Comparison of ENCODE assay signal across 8 cellular contexts in the genomic region with DNA sequence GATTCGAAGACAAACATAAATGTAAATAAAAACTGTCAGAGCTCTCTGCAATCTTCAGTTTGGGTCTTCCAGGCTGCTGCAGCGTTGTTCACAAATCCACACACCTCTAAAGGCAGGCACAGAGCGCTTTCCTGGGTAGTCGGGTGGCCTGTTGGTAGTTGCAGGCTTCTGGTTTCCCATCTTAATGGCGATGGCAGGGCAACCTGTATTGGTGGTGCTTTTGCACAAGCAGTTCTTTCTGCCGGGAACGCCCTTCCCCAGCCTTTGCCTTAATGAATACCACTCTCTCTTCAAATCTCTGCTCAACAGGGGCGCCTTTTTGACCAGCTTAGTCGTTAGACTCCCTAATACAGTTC. TPM values are rescaled to one million over a fixed set of nuclear protein-coding genes. Genes with fewer than 3 reads are reported as not detected.
DNase-seq lines count a peak whose midpoint lies in the region; ATAC-seq lines count a peak whose summit lies in the region.

No MANE protein-coding gene starts in this region.

- H3K27ac Mint-ChIP-seq in activated CD8-positive, alpha-beta T cell treated with anti-CD3 and anti-CD28 coated beads, Interleukin-2, amount 10 ng/mL, durations not matched to agents 7 days and 5 days, result peak overlapping the region; percentile 93

- DNase-seq in COR-L47 (lab: John Stamatoyannopoulos, UW), result peak; percentile 30
- peak; percentile 30 for DNase-seq in HuH-7 (ENCODE audit: low spot score)
- no peak for DNase-seq in activated CD8-positive, alpha-beta T cell treated with anti-CD3 and anti-CD28 coated beads, Interleukin-2, amount 10 ng/mL, durations not matched to agents 7 days and 5 days
- no peak for DNase-seq in left cardiac atrium
- no peak for DNase-seq in T-helper 9 cell
- no peak for DNase-seq in NCI-H2196 treated with DMSO at 0.1 percent for 48 hours (lab: John Stamatoyannopoulos, UW; ENCODE audit: unreplicated experiment)

- CTCF ChIA-PET in activated CD8-positive, alpha-beta T cell treated with anti-CD3 and anti-CD28 coated beads, Interleukin-2, amount 10 ng/mL, durations not matched to agents 7 days and 5 days (lab: Charles Lee), result interaction anchor here (1.9 kb wide), 1 partner anchor 52 kb away, joined by 7 read pairs; no protein-coding TSS in a partner anchor

- peaks cover 2% of the 10 kb centered on the region for H3K27me3 Mint-ChIP-seq in activated CD8-positive, alpha-beta T cell treated with anti-CD3 and anti-CD28 coated beads, Interleukin-2, amount 10 ng/mL, durations not matched to agents 7 days and 5 days (ENCODE audit: low read depth)

- no peaks in the 10 kb centered on the region for H3K36me3 ChIP-seq in rectal smooth muscle tissue (ENCODE audit: control insufficient read depth, insufficient read depth, low read length)

- no peaks in the 10 kb centered on the region for H3K27me3 ChIP-seq in rectal smooth muscle tissue (ENCODE audit: control insufficient read depth, insufficient read depth, low read length)

- ATAC-seq in activated CD8-positive, alpha-beta T cell treated with anti-CD3 and anti-CD28 coated beads, Interleukin-2, amount 10 ng/mL, durations not matched to agents 7 days and 5 days, result peak; percentile 6
- ATAC-seq in left cardiac atrium (peak; percentile 7 to 10), GM18858 (IDR thresholded peaks at IDR 0.05; ENCODE audit: unreplicated experiment) (no peak)

- POLR2A ChIA-PET in activated CD8-positive, alpha-beta T cell treated with anti-CD3 and anti-CD28 coated beads, Interleukin-2, amount 10 ng/mL, durations not matched to agents 7 days and 5 days (lab: Charles Lee), result no interaction called here

- no peaks in the 10 kb centered on the region for H3K9me3 Mint-ChIP-seq in activated CD8-positive, alpha-beta T cell treated with anti-CD3 and anti-CD28 coated beads, Interleukin-2, amount 10 ng/mL, durations not matched to agents 7 days and 5 days (ENCODE audit: insufficient read depth)

- intact Hi-C loops in left cardiac atrium (cut with DNase I), result no loop called here

- peaks cover 4% of the 10 kb centered on the region for H3K36me3 Mint-ChIP-seq in activated CD8-positive, alpha-beta T cell treated with anti-CD3 and anti-CD28 coated beads, Interleukin-2, amount 10 ng/mL, durations not matched to agents 7 days and 5 days (ENCODE audit: low read depth)

- H3K9ac ChIP-seq in rectal smooth muscle tissue (ENCODE audit: low read length), result peak overlapping the region; percentile 77

- peak overlapping the region; percentile 90 for H3K27ac ChIP-seq in rectal smooth muscle tissue (ENCODE audit: low read depth, low read length)

- H3K4me1 ChIP-seq in rectal smooth muscle tissue (ENCODE audit: control insufficient read depth, insufficient read depth, low read length), result peaks cover 11% of the 10 kb centered on the region

- peak overlapping the region; percentile 68 for H3K4me3 ChIP-seq in rectal smooth muscle tissue (ENCODE audit: low read length)

- peak overlapping the region; percentile 84 for H3K4me3 Mint-ChIP-seq in activated CD8-positive, alpha-beta T cell treated with anti-CD3 and anti-CD28 coated beads, Interleukin-2, amount 10 ng/mL, durations not matched to agents 7 days and 5 days

- H3K4me1 Mint-ChIP-seq in activated CD8-positive, alpha-beta T cell treated with anti-CD3 and anti-CD28 coated beads, Interleukin-2, amount 10 ng/mL, durations not matched to agents 7 days and 5 days (ENCODE audit: low read depth), result peaks cover 16% of the 10 kb centered on the region

RNA-seq across cellular contexts. Expression of a gene that starts 0.7 kb away (rescaled TPM):
- total RNA-seq in activated CD8-positive, alpha-beta T cell treated with anti-CD3 and anti-CD28 coated beads, Interleukin-2, amount 10 ng/mL, durations not matched to agents 7 days and 5 days, result 10 to 100 TPM; 15.8 to 16.9 TPM
- 10 to 100 TPM in 1 of 2 donors, 1 to 10 TPM in 1; 8.1 to 11.5 TPM for total RNA-seq in left cardiac atrium

RNA-seq across cellular contexts. Expression of a gene that starts 31.2 kb away (rescaled TPM):
- under 1 TPM in 1 of 2 experiments, not detected in 1; 0.10 TPM for total RNA-seq in activated CD8-positive, alpha-beta T cell treated with anti-CD3 and anti-CD28 coated beads, Interleukin-2, amount 10 ng/mL, durations not matched to agents 7 days and 5 days
- total RNA-seq in left cardiac atrium, result 10 to 100 TPM in 1 of 2 donors, 1 to 10 TPM in 1; 7.9 to 10.9 TPM

Comparison
In these comparisons a context has a peak if more than half of its experiments do, and no peak if none do; other contexts are left out.
1. DNase-seq: peak in COR-L47 (single experiment) and HuH-7 (single experiment); none in activated CD8-positive, alpha-beta T cell treated with anti-CD3 and anti-CD28 coated beads, Interleukin-2, amount 10 ng/mL, durations not matched to agents 7 days and 5 days (single experiment), left cardiac atrium (single experiment), T-helper 9 cell (single experiment) and NCI-H2196 treated with DMSO at 0.1 percent for 48 hours (single experiment).
2. RNA of a gene that starts 31.2 kb away (total RNA-seq): 7.9 to 10.9 TPM in left cardiac atrium; 0.10 TPM in activated CD8-positive, alpha-beta T cell treated with anti-CD3 and anti-CD28 coated beads, Interleukin-2, amount 10 ng/mL, durations not matched to agents 7 days and 5 days; every median in the first group is over 4 times any median in the second.